Comparison of ENCODE assay signal across 28 cellular contexts in genomic region chr16:52353249-52353648, GRCh38.
"Had no signal": no experiment of that assay in that cellular context is flagged by ENCODE, and none has a peak within 500 bp of the region (broad histone marks: within the 10 kb centered on the region; RNA-seq: fewer than 3 reads in every experiment).

No MANE protein-coding gene starts in this region.

- H3K36me3 ChIP-seq: colonic mucosa, esophagus muscularis mucosa, esophagus squamous epithelium, gastrocnemius medialis, gastroesophageal sphincter, heart left ventricle, heart right ventricle had no signal

- ATAC-seq: effector memory CD8-positive, alpha-beta T cell; esophagus mucosa; foreskin keratinocyte; gastrocnemius medialis; gastroesophageal sphincter; heart left ventricle; heart right ventricle had no signal

- H3K27me3 ChIP-seq: colonic mucosa, dorsolateral prefrontal cortex, esophagus muscularis mucosa, esophagus squamous epithelium, foreskin keratinocyte, gastrocnemius medialis, gastroesophageal sphincter, heart left ventricle, heart right ventricle had no signal

- H3K4me3 ChIP-seq: colonic mucosa, coronary artery, dorsolateral prefrontal cortex, esophagus muscularis mucosa, esophagus squamous epithelium, gastrocnemius medialis, gastroesophageal sphincter, heart left ventricle, heart right ventricle had no signal

- H3K4me1 ChIP-seq: colonic mucosa, esophagus muscularis mucosa, esophagus squamous epithelium, foreskin keratinocyte, gastrocnemius medialis, gastroesophageal sphincter, heart left ventricle, heart right ventricle had no signal

- FAIRE-seq: colon, endometrium, endothelial cell of umbilical vein, frontal cortex had no signal

- H3K9me3 ChIP-seq: colonic mucosa, esophagus squamous epithelium, gastrocnemius medialis had no signal

- H3K27ac ChIP-seq: colonic mucosa, coronary artery, dorsolateral prefrontal cortex, epithelial cell of prostate, esophagus muscularis mucosa, esophagus squamous epithelium, foreskin keratinocyte, gastrocnemius medialis, gastroesophageal sphincter, heart left ventricle, heart right ventricle had no signal

- DNase-seq: colonic mucosa; cortex of kidney; dermis blood vessel endothelial cell; dorsolateral prefrontal cortex; effector CD4-positive, alpha-beta T cell; effector CD8-positive, alpha-beta T cell; effector memory CD4-positive, alpha-beta T cell; effector memory CD8-positive, alpha-beta T cell; endodermal cell; erythroblast; esophagus squamous epithelium; foreskin fibroblast; foreskin keratinocyte; foreskin melanocyte; gastrocnemius medialis; glutamatergic neuron; head of caudate nucleus; heart left ventricle; heart right ventricle had no signal
